ENCODE assay signal across 19 cellular contexts in the genomic region with DNA sequence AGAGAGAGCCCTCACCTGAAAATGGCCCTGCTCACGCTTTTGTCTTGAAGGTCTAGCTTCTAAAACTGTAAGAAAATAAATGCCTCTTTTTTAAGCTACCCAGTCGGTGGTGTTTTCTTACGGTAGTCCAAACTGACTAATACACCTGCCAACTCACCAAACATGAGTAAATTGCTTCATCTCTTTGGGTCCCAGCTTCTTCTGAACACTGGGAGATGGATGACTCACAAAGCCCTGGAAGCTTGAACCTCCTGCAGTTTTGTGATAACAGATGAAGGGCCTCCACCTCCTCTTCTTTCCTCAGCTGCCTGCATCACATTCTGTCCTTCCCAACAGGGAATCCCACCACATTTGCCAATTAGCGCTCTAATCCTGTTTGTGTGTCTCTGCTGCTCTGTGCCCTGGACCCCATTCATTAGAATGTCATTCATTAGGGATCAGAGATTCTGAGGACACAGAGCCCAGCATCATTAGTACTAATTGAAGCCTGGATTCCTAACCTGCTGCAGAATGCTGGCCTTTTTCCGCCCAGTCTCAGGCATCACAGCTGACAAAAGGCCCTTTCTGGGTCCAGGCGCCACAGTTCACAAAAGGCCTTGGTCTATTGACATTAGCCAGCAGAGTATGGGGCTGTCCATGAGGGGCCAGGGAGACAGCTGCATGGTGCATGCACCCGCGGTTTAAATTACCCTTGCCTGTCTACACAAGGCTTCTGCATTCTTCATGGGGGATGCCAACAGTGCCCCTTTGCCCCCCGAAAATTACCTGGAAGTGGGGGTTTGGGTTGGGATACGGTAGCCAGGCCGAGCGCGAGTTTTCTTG.
DNase-seq lines count a peak whose midpoint lies in the region; ATAC-seq and TF ChIP-seq lines count a peak whose summit lies in the region.
"Had no signal": no experiment of that assay in that cellular context is flagged by ENCODE, and none has a peak within 500 bp of the region (broad histone marks: within the 10 kb centered on the region; RNA-seq: fewer than 3 reads in every experiment).

No MANE protein-coding gene starts in this region.

- no peak for TF ChIP-seq CTCF in HFFc6 (IDR thresholded peaks at IDR 0.05)

- peaks cover 71% of the 10 kb centered on the region for H3K4me1 Mint-ChIP-seq in HFFc6 (ENCODE audit: low read depth)
- H3K4me1 Mint-ChIP-seq: activated T-helper 17 cell treated with anti-CD3 and anti-CD28 coated beads, Interleukin-2, amount 50 U/mL, for 72 hours; CD4-positive, CD25-positive, alpha-beta regulatory T cell had no signal

- peaks cover 39% of the 10 kb centered on the region for H3K36me3 Mint-ChIP-seq in HFFc6 (ENCODE audit: low read depth)
- H3K36me3 Mint-ChIP-seq: CD4-positive, CD25-positive, alpha-beta regulatory T cell had no signal

- no peaks in the 10 kb centered on the region; the same call in 1 of the 2 replicates for H3K27me3 Mint-ChIP-seq in HFFc6 (ENCODE audit: insufficient read depth)
- H3K27me3 Mint-ChIP-seq: activated CD4-positive, alpha-beta memory T cell treated with anti-CD3 and anti-CD28 coated beads for 36 hours; activated T-helper 17 cell treated with anti-CD3 and anti-CD28 coated beads, Interleukin-2, amount 50 U/mL, for 72 hours; CD4-positive, CD25-positive, alpha-beta regulatory T cell had no signal

- no peaks in the 10 kb centered on the region for H3K36me3 ChIP-seq in adipocyte (ENCODE audit: control insufficient read depth, insufficient read depth, low read length, severe bottlenecking)
- H3K36me3 ChIP-seq: gastrocnemius medialis, lower lobe of right lung had no signal

- peak; percentile 79 for DNase-seq in HFFc6
- DNase-seq in adipocyte (ENCODE audit: low read depth), result peak; percentile 33
- peak; percentile 40 for DNase-seq in fibroblast of peridontal ligament (ENCODE audit: extremely low read depth)
- DNase-seq in retina, result peak; percentile 86
- no peak for DNase-seq in CD1c-positive myeloid dendritic cell (ENCODE audit: extremely low spot score)
- DNase-seq: activated CD4-positive, alpha-beta memory T cell treated with anti-CD3 and anti-CD28 coated beads for 36 hours; CD4-positive, CD25-positive, alpha-beta regulatory T cell; gastrocnemius medialis; Kasumi-1; lower lobe of right lung; NCI-H1694; NCI-H510A; stimulated activated naive CD4-positive, alpha-beta T cell treated with Interleukin-2 at 50 U/mL for 16 hours had no signal

- H3K4me3 ChIP-seq in adipocyte (ENCODE audit: low read length), result no peak overlapping the region
- H3K4me3 ChIP-seq: dorsolateral prefrontal cortex, gastrocnemius medialis, GM12878, lower lobe of right lung had no signal

- H3K27ac Mint-ChIP-seq in HFFc6, result peak overlapping the region; percentile 77
- H3K27ac Mint-ChIP-seq: activated CD4-positive, alpha-beta memory T cell treated with anti-CD3 and anti-CD28 coated beads for 36 hours; activated T-helper 17 cell treated with anti-CD3 and anti-CD28 coated beads, Interleukin-2, amount 50 U/mL, for 72 hours; CD4-positive, CD25-positive, alpha-beta regulatory T cell; nephron had no signal

- no peak for ATAC-seq in HG03108 (IDR thresholded peaks at IDR 0.05; ENCODE audit: unreplicated experiment)
- ATAC-seq in GM21381 (IDR thresholded peaks at IDR 0.05; ENCODE audit: unreplicated experiment), result no peak
- ATAC-seq: activated T-helper 17 cell treated with anti-CD3 and anti-CD28 coated beads, Interleukin-2, amount 50 U/mL, for 72 hours; gastrocnemius medialis; GM12878; lower lobe of right lung had no signal

- no peaks in the 10 kb centered on the region for H3K9me3 Mint-ChIP-seq in HFFc6
- H3K9me3 Mint-ChIP-seq: activated CD4-positive, alpha-beta memory T cell treated with anti-CD3 and anti-CD28 coated beads for 36 hours; nephron had no signal

- H3K4me3 Mint-ChIP-seq in HFFc6, result 0 out of 2 replicates have a peak overlapping the region, but pooled peaks have one; percentile 5
- H3K4me3 Mint-ChIP-seq: activated CD4-positive, alpha-beta memory T cell treated with anti-CD3 and anti-CD28 coated beads for 36 hours; activated T-helper 17 cell treated with anti-CD3 and anti-CD28 coated beads, Interleukin-2, amount 50 U/mL, for 72 hours; CD4-positive, CD25-positive, alpha-beta regulatory T cell; nephron had no signal

- no peaks in the 10 kb centered on the region for H3K9me3 ChIP-seq in adipocyte (ENCODE audit: control insufficient read depth, low read length)
- H3K9me3 ChIP-seq: gastrocnemius medialis, lower lobe of right lung had no signal

- no peaks in the 10 kb centered on the region for H3K27me3 ChIP-seq in adipocyte (replicated peaks; ENCODE audit: control insufficient read depth, insufficient read depth, low read length)
- H3K27me3 ChIP-seq: dorsolateral prefrontal cortex, gastrocnemius medialis had no signal

- H3K9ac ChIP-seq in adipocyte (ENCODE audit: low read length), result no peak overlapping the region

- peaks cover 7% of the 10 kb centered on the region for H3K4me1 ChIP-seq in adipocyte (ENCODE audit: control insufficient read depth, insufficient read depth, low read length)
- H3K4me1 ChIP-seq: gastrocnemius medialis, lower lobe of right lung had no signal
